In the genomic region with DNA sequence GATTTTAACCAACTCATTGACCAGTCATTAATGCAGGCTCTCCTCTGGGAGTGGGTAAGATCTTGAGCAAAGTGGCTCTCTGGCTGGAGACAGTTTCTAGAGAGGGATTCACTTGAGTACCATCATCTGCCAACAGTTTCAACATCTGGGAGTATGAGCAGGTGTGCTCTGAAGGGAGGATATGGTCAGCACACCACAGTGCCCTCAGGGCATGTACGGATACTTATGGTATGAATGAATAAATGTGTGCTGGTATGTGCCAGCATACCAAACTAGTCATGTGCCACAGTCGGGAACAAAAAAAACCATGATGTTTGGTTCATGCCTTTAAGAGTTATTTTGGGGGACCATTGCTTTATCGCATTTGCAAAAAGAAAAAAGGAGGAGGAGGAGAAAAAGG, we compare ENCODE assay signal across 14 cellular contexts.
DNase-seq lines count a peak whose midpoint lies in the region; ATAC-seq and TF ChIP-seq lines count a peak whose summit lies in the region.
"Had no signal": no experiment of that assay in that cellular context is flagged by ENCODE, and none has a peak within 500 bp of the region (broad histone marks: within the 10 kb centered on the region; RNA-seq: fewer than 3 reads in every experiment).

No MANE protein-coding gene starts in this region.

- H3K4me3 ChIP-seq in GM23338 = no peak overlapping the region
- H3K4me3 ChIP-seq in MM.1S (ENCODE audit: low read length) = no peak overlapping the region
- H3K4me3 ChIP-seq in kidney epithelial cell (ENCODE audit: low read depth, low read length) = no peak overlapping the region

- H3K4me2 ChIP-seq in GM23338 (no peak overlapping the region), MM.1S (ENCODE audit: low read depth, low read length) (no peak overlapping the region)

- H3K27ac ChIP-seq in GM23338 (ENCODE audit: low read depth) = no peak overlapping the region
- H3K27ac ChIP-seq in MM.1S (ENCODE audit: low read length) = no peak overlapping the region
- H3K27ac ChIP-seq: C4-2B had no signal

- peaks cover 20% of the 10 kb centered on the region for H3K4me1 Mint-ChIP-seq in GM23338

- no peak for ATAC-seq in GM23338
- no peak for ATAC-seq in HG03378 (IDR thresholded peaks at IDR 0.05; ENCODE audit: unreplicated experiment)
- ATAC-seq in HG02678 (IDR thresholded peaks at IDR 0.05; ENCODE audit: unreplicated experiment) = no peak

- H3K79me2 ChIP-seq in GM23338 (replicated peaks; ENCODE audit: insufficient read depth) = no peaks in the 10 kb centered on the region
- H3K79me2 ChIP-seq in MM.1S (ENCODE audit: low read length) = no peaks in the 10 kb centered on the region

- H3K27ac Mint-ChIP-seq in GM23338 = peak overlapping the region; percentile 9; the same call in 1 of the 2 replicates

- no peaks in the 10 kb centered on the region for H3K36me3 Mint-ChIP-seq in GM23338 (ENCODE audit: low read depth)

- no peaks in the 10 kb centered on the region for H3K9me2 ChIP-seq in GM23338 (ENCODE audit: insufficient read depth)
- H3K9me2 ChIP-seq in MM.1S (replicated peaks; ENCODE audit: insufficient read depth, low read length) = no peaks in the 10 kb centered on the region

- no peak for TF ChIP-seq CTCF in GM23338 (conservative IDR thresholded peaks at IDR 0.05; ENCODE audit: low read depth in 2 of 2)
- no peak for TF ChIP-seq CTCF in MM.1S (IDR thresholded peaks at IDR 0.05; ENCODE audit: low read length)
- no peak for TF ChIP-seq CTCF in kidney epithelial cell (IDR thresholded peaks at IDR 0.05; ENCODE audit: insufficient read depth, low read length, poor library complexity, severe bottlenecking)

- H4K20me1 ChIP-seq in GM23338 (replicated peaks; ENCODE audit: insufficient read depth) (no peaks in the 10 kb centered on the region), MM.1S (ENCODE audit: insufficient read depth, low read length) (no peaks in the 10 kb centered on the region)

- H3K4me3 Mint-ChIP-seq in GM23338 = no peak overlapping the region
- H3K4me3 Mint-ChIP-seq: H9 had no signal

- H2AFZ ChIP-seq in GM23338 = no peak overlapping the region
- H2AFZ ChIP-seq in MM.1S (ENCODE audit: low read length) = no peak overlapping the region

- DNase-seq in GM23338 (ENCODE audit: low spot score) = no peak
- DNase-seq in MM.1S = peak; percentile 24
- peak; percentile 10 for DNase-seq in amniotic epithelial cell (ENCODE audit: low read depth)
- peak; percentile 7 for DNase-seq in kidney epithelial cell (ENCODE audit: low read depth)
- no peak for DNase-seq in SK-N-DZ (ENCODE audit: low spot score)
- DNase-seq: H9, NCI-H1105, NCI-H1694 treated with DMSO at 0.1 percent for 48 hours, NCI-H2107, NCI-H774, SHP77 had no signal

- H3K4me1 ChIP-seq in GM23338 (ENCODE audit: insufficient read depth) (peaks cover 8% of the 10 kb centered on the region), MM.1S (ENCODE audit: low read length) (no peaks in the 10 kb centered on the region)

- H3F3A ChIP-seq in GM23338 (replicated peaks; ENCODE audit: low read depth) = no peaks in the 10 kb centered on the region
- H3F3A ChIP-seq in MM.1S (ENCODE audit: insufficient read depth, low read length) = no peaks in the 10 kb centered on the region

- no peak overlapping the region for H3K9ac ChIP-seq in MM.1S (ENCODE audit: low read length)

- H3K36me3 ChIP-seq in GM23338 (ENCODE audit: insufficient read depth) (no peaks in the 10 kb centered on the region), MM.1S (replicated peaks; ENCODE audit: insufficient read depth, low read length) (no peaks in the 10 kb centered on the region), kidney epithelial cell (ENCODE audit: control insufficient read depth, insufficient read depth, low read length) (no peaks in the 10 kb centered on the region)

- H3K27me3 Mint-ChIP-seq in GM23338 (ENCODE audit: insufficient read depth, low read depth, poor library complexity) = peaks cover 1% of the 10 kb centered on the region

- H3K27me3 ChIP-seq in GM23338 (ENCODE audit: insufficient read depth) (no peaks in the 10 kb centered on the region), MM.1S (replicated peaks; ENCODE audit: insufficient read depth, low read length) (no peaks in the 10 kb centered on the region), kidney epithelial cell (ENCODE audit: control insufficient read depth, insufficient read depth, low read length) (no peaks in the 10 kb centered on the region)

- H3K9me3 Mint-ChIP-seq in GM23338 = no peaks in the 10 kb centered on the region
- H3K9me3 Mint-ChIP-seq: H9 had no signal

- no peaks in the 10 kb centered on the region for H3K9me3 ChIP-seq in MM.1S (replicated peaks; ENCODE audit: insufficient read depth, low read length)

TF ChIP-seq in GM23338, 12 proteins besides CTCF, POLR2A, EP300 and RAD21:
- TF ChIP-seq ZNF114 (CRISPR knock-in tag; IDR thresholded peaks at IDR 0.05) = no peak
- TF ChIP-seq EZH2 (IDR thresholded peaks at IDR 0.05; ENCODE audit: low read depth, unreplicated experiment) = no peak
- TF ChIP-seq, protein P1, sequence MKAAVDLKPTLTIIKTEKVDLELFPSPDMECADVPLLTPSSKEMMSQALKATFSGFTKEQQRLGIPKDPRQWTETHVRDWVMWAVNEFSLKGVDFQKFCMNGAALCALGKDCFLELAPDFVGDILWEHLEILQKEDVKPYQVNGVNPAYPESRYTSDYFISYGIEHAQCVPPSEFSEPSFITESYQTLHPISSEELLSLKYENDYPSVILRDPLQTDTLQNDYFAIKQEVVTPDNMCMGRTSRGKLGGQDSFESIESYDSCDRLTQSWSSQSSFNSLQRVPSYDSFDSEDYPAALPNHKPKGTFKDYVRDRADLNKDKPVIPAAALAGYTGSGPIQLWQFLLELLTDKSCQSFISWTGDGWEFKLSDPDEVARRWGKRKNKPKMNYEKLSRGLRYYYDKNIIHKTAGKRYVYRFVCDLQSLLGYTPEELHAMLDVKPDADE (IDR thresholded peaks at IDR 0.05) = no peak
- TF ChIP-seq ZNF331 (CRISPR knock-in tag; IDR thresholded peaks at IDR 0.05; ENCODE audit: low read depth) = no peak
- TF ChIP-seq POLR2AphosphoS5 (IDR thresholded peaks at IDR 0.05; ENCODE audit: low read depth) = no peak
- TF ChIP-seq, protein P2, sequence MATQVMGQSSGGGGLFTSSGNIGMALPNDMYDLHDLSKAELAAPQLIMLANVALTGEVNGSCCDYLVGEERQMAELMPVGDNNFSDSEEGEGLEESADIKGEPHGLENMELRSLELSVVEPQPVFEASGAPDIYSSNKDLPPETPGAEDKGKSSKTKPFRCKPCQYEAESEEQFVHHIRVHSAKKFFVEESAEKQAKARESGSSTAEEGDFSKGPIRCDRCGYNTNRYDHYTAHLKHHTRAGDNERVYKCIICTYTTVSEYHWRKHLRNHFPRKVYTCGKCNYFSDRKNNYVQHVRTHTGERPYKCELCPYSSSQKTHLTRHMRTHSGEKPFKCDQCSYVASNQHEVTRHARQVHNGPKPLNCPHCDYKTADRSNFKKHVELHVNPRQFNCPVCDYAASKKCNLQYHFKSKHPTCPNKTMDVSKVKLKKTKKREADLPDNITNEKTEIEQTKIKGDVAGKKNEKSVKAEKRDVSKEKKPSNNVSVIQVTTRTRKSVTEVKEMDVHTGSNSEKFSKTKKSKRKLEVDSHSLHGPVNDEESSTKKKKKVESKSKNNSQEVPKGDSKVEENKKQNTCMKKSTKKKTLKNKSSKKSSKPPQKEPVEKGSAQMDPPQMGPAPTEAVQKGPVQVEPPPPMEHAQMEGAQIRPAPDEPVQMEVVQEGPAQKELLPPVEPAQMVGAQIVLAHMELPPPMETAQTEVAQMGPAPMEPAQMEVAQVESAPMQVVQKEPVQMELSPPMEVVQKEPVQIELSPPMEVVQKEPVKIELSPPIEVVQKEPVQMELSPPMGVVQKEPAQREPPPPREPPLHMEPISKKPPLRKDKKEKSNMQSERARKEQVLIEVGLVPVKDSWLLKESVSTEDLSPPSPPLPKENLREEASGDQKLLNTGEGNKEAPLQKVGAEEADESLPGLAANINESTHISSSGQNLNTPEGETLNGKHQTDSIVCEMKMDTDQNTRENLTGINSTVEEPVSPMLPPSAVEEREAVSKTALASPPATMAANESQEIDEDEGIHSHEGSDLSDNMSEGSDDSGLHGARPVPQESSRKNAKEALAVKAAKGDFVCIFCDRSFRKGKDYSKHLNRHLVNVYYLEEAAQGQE (IDR thresholded peaks at IDR 0.05; ENCODE audit: unreplicated experiment) = no peak

Comparison
In these comparisons a context has a peak if more than half of its experiments do, and no peak if none do; other contexts are left out.
1. DNase-seq: peak in MM.1S (single experiment), amniotic epithelial cell (single experiment) and kidney epithelial cell (single experiment); none in GM23338 (single experiment) and SK-N-DZ (single experiment).